ENCODE assay signal across 1 cellular context in genomic region chr10:73999703-74000102, GRCh38.
TF ChIP-seq lines count a peak whose summit lies in the region.

No MANE protein-coding gene starts in this region.

TF ChIP-seq in HCT116, 20 proteins besides CTCF, POLR2A, EP300 and RAD21 (continued from another document):
- TF ChIP-seq REST (IDR thresholded peaks at IDR 0.05; ENCODE audit: low read depth): no peak
- TF ChIP-seq FOSL1 (IDR thresholded peaks at IDR 0.05; ENCODE audit: low read depth): no peak
- no peak for TF ChIP-seq YY1 (IDR thresholded peaks at IDR 0.05; ENCODE audit: extremely low read depth, insufficient replicate concordance, low read depth, low read length)
- TF ChIP-seq ZNF274 (IDR thresholded peaks at IDR 0.05; ENCODE audit: low read depth, low read length): no peak
- no peak for TF ChIP-seq EGR1 (IDR thresholded peaks at IDR 0.05; ENCODE audit: low read depth)
